12 cellular contexts compared by ENCODE assay signal in the genomic region with DNA sequence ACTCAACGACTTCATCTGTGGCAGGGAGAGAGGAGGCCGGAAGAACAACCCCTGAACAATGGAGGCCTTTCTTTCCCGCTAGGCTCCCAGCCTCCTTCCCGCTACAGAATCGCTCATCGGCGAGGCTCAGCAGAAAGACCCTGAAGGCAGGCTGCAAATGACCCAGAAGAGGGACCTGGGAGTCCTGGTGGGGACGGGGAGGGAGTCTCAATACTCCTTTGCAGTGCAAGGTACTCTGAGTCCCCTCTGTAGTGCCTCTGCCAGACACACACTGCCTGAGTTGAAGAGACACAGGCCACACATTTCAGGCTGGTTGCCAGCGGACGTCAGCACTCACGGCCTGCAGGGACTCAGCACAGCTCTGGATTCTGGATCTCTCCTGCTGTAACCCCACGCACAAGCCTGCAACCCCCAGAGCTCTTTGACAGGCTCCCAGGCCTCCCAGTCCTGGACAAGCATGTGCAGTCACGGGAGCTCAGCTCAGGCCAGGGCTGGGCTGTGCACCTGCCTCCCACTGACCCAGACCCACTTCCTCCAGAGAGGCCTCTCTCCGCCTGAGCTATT. TPM values are rescaled to one million over a fixed set of nuclear protein-coding genes. Genes with fewer than 3 reads are reported as not detected.
DNase-seq lines count a peak whose midpoint lies in the region; ATAC-seq and TF ChIP-seq lines count a peak whose summit lies in the region.
"Had no signal": no experiment of that assay in that cellular context is flagged by ENCODE, and none has a peak within 500 bp of the region (broad histone marks: within the 10 kb centered on the region; RNA-seq: fewer than 3 reads in every experiment).

No MANE protein-coding gene starts in this region.

- no peaks in the 10 kb centered on the region for H3K27me3 ChIP-seq in heart right ventricle
- H3K27me3 ChIP-seq in uterus: no peaks in the 10 kb centered on the region

- peaks cover 78 to 99% (median 96%) of the 10 kb centered on the region in 9 donors for H3K4me1 ChIP-seq in heart right ventricle
- peaks cover 0 to 31% of the 10 kb centered on the region in 2 donors for H3K4me1 ChIP-seq in uterus

- H3K36me3 ChIP-seq in heart right ventricle (peaks cover 0 to 57% (median 3%) of the 10 kb centered on the region in 9 donors), uterus (no peaks in the 10 kb centered on the region)

- TF ChIP-seq CTCF in heart right ventricle (IDR thresholded peaks at IDR 0.05): no peak
- TF ChIP-seq CTCF in neural crest cell (conservative IDR thresholded peaks at IDR 0.05): no peak
- TF ChIP-seq CTCF in uterus (IDR thresholded peaks at IDR 0.05): no peak

- H3K4me3 ChIP-seq in heart right ventricle (no peak overlapping the region), uterus (no peak overlapping the region)

- peak overlapping the region; percentile 71 for H3K4me3 Mint-ChIP-seq in neural crest cell

- peak; percentile 66 to 83 (median 79) for ATAC-seq in heart right ventricle
- ATAC-seq in GM21528 (IDR thresholded peaks at IDR 0.05; ENCODE audit: low FRiP score, unreplicated experiment): no peak

- peak overlapping the region; percentile 97 for H3K27ac ChIP-seq in angular gyrus (ENCODE audit: low read depth, low read length)
- peak overlapping the region; percentile 42 to 95 (median 84) for H3K27ac ChIP-seq in heart right ventricle
- H3K27ac ChIP-seq in uterus: peak overlapping the region; percentile 20 to 45

- peak overlapping the region; percentile 97 for H3K27ac Mint-ChIP-seq in neural crest cell (ENCODE audit: unreplicated experiment)

- no peaks in the 10 kb centered on the region for H3K9me3 Mint-ChIP-seq in neural crest cell

- no peak for TF ChIP-seq POLR2A in uterus (IDR thresholded peaks at IDR 0.05)

- intact Hi-C loops in heart right ventricle (cut with DNase I): loop anchor here in 1 of 10 donors (2.0 kb wide), 1 partner anchor 23 kb away; the partner anchor contains the start of gene LIMS2
- intact Hi-C loops in uterus (cut with DNase I; ENCODE audit: low total_unique reads): no loop called here

- H3K9me3 ChIP-seq in heart right ventricle (no peaks in the 10 kb centered on the region), uterus (no peaks in the 10 kb centered on the region)

- H3K27me3 Mint-ChIP-seq in neural crest cell (ENCODE audit: low read depth): no peaks in the 10 kb centered on the region

- 25 to 33% methylated on average over 14 of the region's 14 CpGs for WGBS in heart right ventricle, 2 donors

- DNase-seq in heart right ventricle (peak; percentile 91 to 95), neural crest cell (ENCODE audit: low read depth, low spot score) (no peak), uterus (peak; percentile 58 to 66), NCI-H2107 treated with DMSO at 0.1 percent for 48 hours (lab: John Stamatoyannopoulos, UW; ENCODE audit: unreplicated experiment) (no peak)
- DNase-seq in stimulated activated CD4-positive, alpha-beta T cell treated with anti-CD3 and anti-CD28 coated beads, Interleukin-15, amount 100 ng/mL, for 24 hours: no peak
- DNase-seq: activated T-cell treated with anti-CD3 and anti-CD28 coated beads, Interleukin-2, amount 50 U/mL, for 1 hour; DMS79; NCI-H146; stimulated activated CD4-positive, alpha-beta T cell treated with anti-CD3 and anti-CD28 coated beads, Interleukin-1b, Interleukin-23, amount 100 ng/mL, for 48 hours had no signal

- no peaks in the 10 kb centered on the region for H3K36me3 Mint-ChIP-seq in neural crest cell (ENCODE audit: low read depth)

- peaks cover 42% of the 10 kb centered on the region for H3K4me1 Mint-ChIP-seq in neural crest cell

RNA-seq across cellular contexts. Expression of gene GPR17, which starts 6.1 kb away (rescaled TPM):
- total RNA-seq in heart right ventricle (under 1 TPM in 6 of 10 donors, not detected in 4; 0.22 to 0.59 (median 0.46) TPM), neural crest cell (6.4 and 7.7 TPM in 2 replicates), uterus (under 1 TPM in 1 of 4 donors, not detected in 3; 0.41 TPM)
- polyA plus RNA-seq in heart right ventricle: 10 to 100 TPM in 1 of 2 donors, under 1 TPM in 1; 0.28 to 16.5 TPM
- total RNA-seq: HT1080 had no signal

RNA-seq across cellular contexts. Expression of gene LIMS2, which starts 23.3 kb away (rescaled TPM):
- total RNA-seq in heart right ventricle (100 to 1,000 TPM; 150 to 285 (median 160) TPM), neural crest cell (7.6 and 8.8 TPM in 2 replicates), uterus (100 to 1,000 TPM in 1 of 4 donors, 10 to 100 TPM in 3; 15.8 to 298 (median 66.2) TPM)
- polyA plus RNA-seq in heart right ventricle: 100 to 1,000 TPM; 148 to 687 TPM

RNA-seq across cellular contexts. Expression of gene SFT2D3, which starts 49.2 kb away (rescaled TPM):
- total RNA-seq in heart right ventricle (1 to 10 TPM; 2.2 to 4.0 (median 3.4) TPM), neural crest cell (18.8 TPM in 2 replicates), uterus (10 to 100 TPM in 2 of 4 donors, 1 to 10 TPM in 2; 5.9 to 27.2 (median 11.1) TPM)
- polyA plus RNA-seq in heart right ventricle: 1 to 10 TPM; 2.8 to 5.6 TPM

Comparison
In these comparisons a context has a peak if more than half of its experiments do, and no peak if none do; other contexts are left out.
1. H3K27ac ChIP-seq: peak in every context shown above with its lines; median percentile 97 in angular gyrus; 84 in heart right ventricle; 32 in uterus.
2. DNase-seq: peak in heart right ventricle (2 of 2) and uterus (2 of 2); none in neural crest cell (single experiment), NCI-H2107 treated with DMSO at 0.1 percent for 48 hours (single experiment) and stimulated activated CD4-positive, alpha-beta T cell treated with anti-CD3 and anti-CD28 coated beads, Interleukin-15, amount 100 ng/mL, for 24 hours (single experiment).